9 cellular contexts compared by ENCODE assay signal in the genomic region with DNA sequence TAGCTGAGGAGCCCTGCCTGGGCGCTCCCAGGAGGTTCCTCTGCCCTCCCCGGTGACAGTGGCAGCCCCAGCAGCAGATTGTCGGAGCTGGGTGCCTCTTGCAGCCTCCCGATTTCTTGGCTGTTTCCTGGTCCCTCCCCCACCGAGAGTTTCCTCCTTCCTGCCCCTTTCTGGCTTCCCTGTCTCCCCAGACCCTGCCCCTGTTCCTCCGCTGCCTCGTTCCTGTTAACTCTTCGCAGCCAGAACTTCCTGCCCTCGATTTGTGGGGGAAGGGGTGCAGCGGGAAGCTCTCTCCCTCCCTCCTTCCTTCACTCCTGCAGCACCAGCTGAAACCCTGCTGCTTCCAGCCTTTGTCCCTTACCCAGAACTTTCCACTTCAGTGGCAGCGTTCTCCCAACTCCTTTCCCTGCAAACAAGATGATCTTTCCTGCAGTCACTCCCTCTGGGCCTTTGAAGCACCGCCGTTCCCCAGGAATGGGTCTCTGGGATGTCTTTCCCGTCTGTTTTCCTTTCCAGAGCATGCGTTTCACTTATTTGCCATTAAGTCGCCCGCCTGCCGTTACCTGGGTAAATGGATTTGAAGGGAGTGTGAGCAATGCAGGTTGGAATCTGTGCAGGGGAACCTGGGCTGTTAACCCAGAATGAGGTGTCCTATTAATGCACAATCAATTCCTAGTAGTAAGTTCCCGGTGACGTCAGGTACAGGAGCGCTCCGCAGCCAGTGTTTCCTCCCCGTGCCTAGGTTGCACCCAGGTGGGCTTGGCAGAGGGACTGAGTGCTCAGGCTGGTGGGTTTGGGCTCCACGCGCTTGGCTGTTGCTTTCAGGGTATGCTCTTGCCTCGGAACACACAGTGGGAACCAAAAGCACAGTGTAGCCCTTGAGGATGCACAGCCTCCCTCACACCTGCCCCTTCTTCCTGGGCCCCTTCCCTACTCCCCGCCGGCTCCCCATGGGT. TPM values are rescaled to one million over a fixed set of nuclear protein-coding genes. Genes with fewer than 3 reads are reported as not detected.
A peak's percentile ranks its signal among the peaks of the same experiment; 100 is the strongest.
DNase-seq lines count a peak whose midpoint lies in the region; ATAC-seq and TF ChIP-seq lines count a peak whose summit lies in the region.
"Had no signal": no experiment of that assay in that cellular context is flagged by ENCODE, and none has a peak within 500 bp of the region (broad histone marks: within the 10 kb centered on the region; RNA-seq: fewer than 3 reads in every experiment).

No MANE protein-coding gene starts in this region.

- H3K36me3 ChIP-seq in gastroesophageal sphincter (peaks cover 0 to 16% of the 10 kb centered on the region in 2 donors), ovary (no peaks in the 10 kb centered on the region)

- H3K27me3 Mint-ChIP-seq in activated B cell treated with CpG ODN at 0.5 μM for 24 hours: no peaks in the 10 kb centered on the region

- POLR2A ChIA-PET in activated B cell treated with CpG ODN at 0.5 μM for 24 hours (lab: Charles Lee): interaction anchor here (0.7 to 9.6 kb wide), 11 partner anchors 9 to 131 kb away, joined by 3 to 280 read pairs (median 10); partner anchors contain the start of genes ANKRD13D, POLD4, PPP1CA and RAD9A

- peak overlapping the region; percentile 98 for H3K27ac Mint-ChIP-seq in activated B cell treated with CpG ODN at 0.5 μM for 24 hours

- H3K4me1 Mint-ChIP-seq in activated B cell treated with CpG ODN at 0.5 μM for 24 hours: peaks cover 89% of the 10 kb centered on the region

- ATAC-seq in activated B cell treated with CpG ODN at 0.5 μM for 24 hours (ENCODE audit: low read depth) (no peak), gastroesophageal sphincter (no peak)

- H3K27me3 ChIP-seq in gastroesophageal sphincter (no peaks in the 10 kb centered on the region), ovary (no peaks in the 10 kb centered on the region)

- H3K4me3 ChIP-seq in gastroesophageal sphincter (peak overlapping the region in 1 of 2 donors; percentile 96), ovary (no peak overlapping the region)

- no peaks in the 10 kb centered on the region for H3K9me3 Mint-ChIP-seq in activated B cell treated with CpG ODN at 0.5 μM for 24 hours

- H3K4me3 Mint-ChIP-seq in activated B cell treated with CpG ODN at 0.5 μM for 24 hours: peak overlapping the region; percentile 92

- WGBS in gastroesophageal sphincter (ENCODE audit: low coverage in 1 of 2), 2 donors: 23 to 26% methylated on average over 21 to 22 of the region's 28 CpGs
- WGBS in ovary, 3 donors: 37 to 38% (median 38%) methylated on average over 28 of the region's 28 CpGs

- H3K36me3 Mint-ChIP-seq in activated B cell treated with CpG ODN at 0.5 μM for 24 hours (ENCODE audit: low read depth): peaks cover 45% of the 10 kb centered on the region

- CTCF ChIA-PET in activated B cell treated with CpG ODN at 0.5 μM for 24 hours (lab: Charles Lee): interaction anchor here (0.9 to 3.4 kb wide), 5 partner anchors 9 to 112 kb away, joined by 3 to 20 read pairs (median 4); partner anchors contain the start of gene ANKRD13D

- DNase-seq in NCI-H2107 treated with DMSO at 0.1 percent for 48 hours (lab: John Stamatoyannopoulos, UW; ENCODE audit: unreplicated experiment) (peak; percentile 20), NCI-H2107 (lab: John Stamatoyannopoulos, UW) (no peak), activated B cell treated with CpG ODN at 0.5 μM for 24 hours (peak; percentile 17), ovary (peak in 3 of 5 donors; percentile 23 to 42 (median 38)), ureter (ENCODE audit: low spot score) (no peak), NCI-H2029 treated with DMSO at 0.1 percent for 48 hours (lab: John Stamatoyannopoulos, UW) (no peak)
- DNase-seq in stimulated activated CD4-positive, alpha-beta T cell treated with anti-CD3 and anti-CD28 coated beads, Interleukin-4, amount 100 ng/mL, for 1 hour: no peak

- H3K4me1 ChIP-seq in gastroesophageal sphincter: peaks cover 7 to 93% (median 88%) of the 10 kb centered on the region in 3 donors
- H3K4me1 ChIP-seq in ovary (ENCODE audit: insufficient read depth): peaks cover 46% of the 10 kb centered on the region

- TF ChIP-seq CTCF in activated B cell treated with CpG ODN at 0.5 μM for 24 hours (IDR thresholded peaks at IDR 0.05) (no peak), gastroesophageal sphincter (IDR thresholded peaks at IDR 0.05) (no peak), ovary (IDR thresholded peaks at IDR 0.05) (no peak)

- TF ChIP-seq EP300 in gastroesophageal sphincter (IDR thresholded peaks at IDR 0.05) (no peak), ovary (IDR thresholded peaks at IDR 0.05) (no peak)

- intact Hi-C loops in activated B cell treated with CpG ODN at 0.5 μM for 24 hours (cut with micrococcal nuclease): no loop called here
- intact Hi-C loops in ovary (cut with DNase I): loop anchor here in 2 of 4 donors (5.0 to 10.0 kb wide), 2 partner anchors 37 to 124 kb away; partner anchors contain the start of gene RAD9A (in 1 of the 2)

- TF ChIP-seq POLR2A in gastroesophageal sphincter (IDR thresholded peaks at IDR 0.05) (no peak), ovary (IDR thresholded peaks at IDR 0.05) (no peak)

- no peaks in the 10 kb centered on the region for H3K9me3 ChIP-seq in gastroesophageal sphincter
- no peaks in the 10 kb centered on the region for H3K9me3 ChIP-seq in ovary

- H3K27ac ChIP-seq in gastroesophageal sphincter: peak overlapping the region; percentile 26 to 92 (median 88)
- H3K27ac ChIP-seq in ovary: peak overlapping the region in 1 of 2 donors; percentile 54
- H3K27ac ChIP-seq: 22Rv1 had no signal

RNA-seq across cellular contexts. Expression of gene GRK2, which starts 4.3 kb away (rescaled TPM):
- total RNA-seq in activated B cell treated with CpG ODN at 0.5 μM for 24 hours (159 and 175 TPM in 2 replicates), gastroesophageal sphincter (10 to 100 TPM; 44.0 to 76.9 (median 64.8) TPM), ovary (10 to 100 TPM; 24.8 to 58.1 (median 49.0) TPM), ureter (75.9 TPM)
- polyA plus RNA-seq in ovary: 10 to 100 TPM; 21.5 to 39.3 TPM

RNA-seq across cellular contexts. Expression of gene ANKRD13D, which starts 18.6 kb away (rescaled TPM):
- total RNA-seq in activated B cell treated with CpG ODN at 0.5 μM for 24 hours (97.2 and 116 TPM in 2 replicates), gastroesophageal sphincter (10 to 100 TPM; 25.6 to 61.6 (median 32.3) TPM), ovary (10 to 100 TPM; 35.6 to 60.9 (median 44.6) TPM), ureter (110 TPM)
- polyA plus RNA-seq in ovary: 10 to 100 TPM in 1 of 2 donors, 1 to 10 TPM in 1; 5.6 to 29.3 TPM

RNA-seq across cellular contexts. Expression of gene SSH3, which starts 32.8 kb away (rescaled TPM):
- total RNA-seq in activated B cell treated with CpG ODN at 0.5 μM for 24 hours (5.1 and 7.7 TPM in 2 replicates), gastroesophageal sphincter (10 to 100 TPM; 33.9 to 58.4 (median 41.9) TPM), ovary (10 to 100 TPM; 37.9 to 69.9 (median 52.1) TPM), ureter (258 TPM)
- polyA plus RNA-seq in ovary: 10 to 100 TPM; 18.1 to 32.1 TPM

Comparison
In these comparisons a context has a peak if more than half of its experiments do, and no peak if none do; other contexts are left out.
1. DNase-seq: peak in NCI-H2107 treated with DMSO at 0.1 percent for 48 hours (single experiment), activated B cell treated with CpG ODN at 0.5 μM for 24 hours (single experiment) and ovary (3 of 5); none in NCI-H2107 (single experiment), ureter (single experiment), stimulated activated CD4-positive, alpha-beta T cell treated with anti-CD3 and anti-CD28 coated beads, Interleukin-4, amount 100 ng/mL, for 1 hour (single experiment) and NCI-H2029 treated with DMSO at 0.1 percent for 48 hours (single experiment).